Comparison of ENCODE assay signal across 13 cellular contexts in genomic region chr10:88759366-88760101, GRCh38. TPM values are rescaled to one million over a fixed set of nuclear protein-coding genes. Genes with fewer than 3 reads are reported as not detected.
A peak's percentile ranks its signal among the peaks of the same experiment; 100 is the strongest.
DNase-seq lines count a peak whose midpoint lies in the region; ATAC-seq, FAIRE-seq and TF ChIP-seq lines count a peak whose summit lies in the region.
"Had no signal": no experiment of that assay in that cellular context is flagged by ENCODE, and none has a peak within 500 bp of the region (broad histone marks: within the 10 kb centered on the region; RNA-seq: fewer than 3 reads in every experiment).

Gene LIPN (plus strand): TSS chr10:88760020. CDS start chr10:88761406, 1,386 bp downstream.

- H3K27ac Mint-ChIP-seq in naive B cell: peak within 1 kb of the TSS in 1 of 6 donors; percentile 67
- H3K27ac Mint-ChIP-seq: activated T-cell treated with anti-CD3 and anti-CD28 coated beads, Interleukin-2, amount 50 U/mL, for 72 hours; endodermal cell had no signal

- no peak for TF ChIP-seq CTCF in bronchial epithelial cell (IDR thresholded peaks at IDR 0.05; ENCODE audit: insufficient read depth, low read length, severe bottlenecking)

- H3K9me3 Mint-ChIP-seq in naive B cell: no peaks in the 10 kb centered on the region
- H3K9me3 Mint-ChIP-seq: activated T-cell treated with anti-CD3 and anti-CD28 coated beads, Interleukin-2, amount 50 U/mL, for 72 hours; endodermal cell had no signal

- no peak within 1 kb of the TSS for H3K4me3 ChIP-seq in bronchial epithelial cell (ENCODE audit: low read depth, low read length)
- H3K4me3 ChIP-seq: BLaER1 treated with 17β-estradiol and CSF1 and Interleukin-3, amounts not matched to agents 10 nM and 100 nM; pancreas had no signal

- peak within 1 kb of the TSS in 2 of 8 donors; percentile 0 to 1 for H3K4me3 Mint-ChIP-seq in naive B cell
- H3K4me3 Mint-ChIP-seq: activated T-cell treated with anti-CD3 and anti-CD28 coated beads, Interleukin-2, amount 50 U/mL, for 72 hours; endodermal cell had no signal

- no peaks in the 10 kb centered on the region for H3K27me3 Mint-ChIP-seq in naive B cell

- FAIRE-seq in bronchial epithelial cell (lab: Jason Lieb, UNC): peak; percentile 96
- FAIRE-seq: pancreas had no signal

- ATAC-seq in naive B cell (ENCODE audit: low read depth in 2 of 2) (peak; percentile 46 to 71), GM19455 (IDR thresholded peaks at IDR 0.05; ENCODE audit: unreplicated experiment) (no peak)
- ATAC-seq: activated T-cell treated with anti-CD3 and anti-CD28 coated beads, Interleukin-2, amount 50 U/mL, for 72 hours had no signal

- H3K36me3 ChIP-seq in bronchial epithelial cell (ENCODE audit: control insufficient read depth, insufficient read depth, low read length): no peaks in the 10 kb centered on the region
- H3K36me3 ChIP-seq: BLaER1 treated with 17β-estradiol and CSF1 and Interleukin-3, amounts not matched to agents 10 nM and 100 nM; pancreas had no signal

- H3K4me1 Mint-ChIP-seq in naive B cell: peaks cover 5 to 7% (median 7%) of the 10 kb centered on the region in 3 donors

- H3K36me3 Mint-ChIP-seq in naive B cell: no peaks in the 10 kb centered on the region

- DNase-seq in GDM1 (lab: John Stamatoyannopoulos, UW) (peak; percentile 14), NAMALWA (ENCODE audit: low spot score) (peak; percentile 14), bronchial epithelial cell (ENCODE audit: low read depth) (peak; percentile 76), naive B cell (peak; percentile 1), AG08395 (ENCODE audit: low spot score) (no peak), iPS-NIHi11 (ENCODE audit: low spot score) (no peak)
- DNase-seq in activated T-cell treated with anti-CD3 and anti-CD28 coated beads, Interleukin-2, amount 50 U/mL, for 48 hours: no peak
- DNase-seq: activated T-cell treated with anti-CD3 and anti-CD28 coated beads, Interleukin-2, amount 50 U/mL, for 72 hours; endodermal cell; pancreas had no signal

- no peaks in the 10 kb centered on the region for H3K27me3 ChIP-seq in bronchial epithelial cell (ENCODE audit: control insufficient read depth, insufficient read depth, low read length)
- H3K27me3 ChIP-seq: BLaER1 treated with 17β-estradiol and CSF1 and Interleukin-3, amounts not matched to agents 10 nM and 100 nM; pancreas had no signal

RNA-seq across cellular contexts. Expression of gene LIPN, which starts in this region (rescaled TPM):
- 1.3 TPM in 1 of 2 replicates, not detected in the other for total RNA-seq in bronchial epithelial cell
- polyA plus RNA-seq in naive B cell (ENCODE audit: low read depth in 6 of 6): under 1 TPM in 2 of 6 donors, not detected in 4; 0.30 to 0.50 TPM
- total RNA-seq: activated T-cell treated with anti-CD3 and anti-CD28 coated beads, Interleukin-2, amount 50 U/mL, for 72 hours; endodermal cell; NCI-H460; pancreas had no signal
- polyA plus RNA-seq: pancreas had no signal

Comparison
In these comparisons a context has a peak if more than half of its experiments do, and no peak if none do; other contexts are left out.
1. Peak in DNase-seq and ATAC-seq in naive B cell; RNA of the gene not detected or under 1 TPM.
2. DNase-seq: peak in GDM1 (single experiment), NAMALWA (single experiment) and bronchial epithelial cell (single experiment); none in activated T-cell treated with anti-CD3 and anti-CD28 coated beads, Interleukin-2, amount 50 U/mL, for 48 hours (0 of 2), AG08395 (single experiment) and iPS-NIHi11 (single experiment).